Comparison of ENCODE assay signal across 17 cellular contexts in genomic region chr20:19922716-19923115, GRCh38.
"Had no signal": no experiment of that assay in that cellular context is flagged by ENCODE, and none has a peak within 500 bp of the region (broad histone marks: within the 10 kb centered on the region; RNA-seq: fewer than 3 reads in every experiment).

No MANE protein-coding gene starts in this region.

- H3K4me3 ChIP-seq: ascending aorta, mucosa of descending colon, SK-N-MC, smooth muscle cell, suprapubic skin had no signal

- H3K4me2 ChIP-seq: smooth muscle cell had no signal

- H3K36me3 ChIP-seq: ascending aorta, breast epithelium, suprapubic skin had no signal

- H3K27me3 ChIP-seq: ascending aorta, breast epithelium, suprapubic skin had no signal

- H3K9me3 ChIP-seq: ascending aorta, breast epithelium, mucosa of descending colon, suprapubic skin had no signal

- H3K27ac ChIP-seq: ascending aorta, SK-N-MC, suprapubic skin had no signal

- DNase-seq: activated CD4-positive, alpha-beta T cell treated with anti-CD3 and anti-CD28 coated beads, Interleukin-2, amount 50 U/mL, for 1 hour; activated naive CD4-positive, alpha-beta T cell treated with anti-CD3 and anti-CD28 coated beads for 36 hours; activated naive CD8-positive, alpha-beta T cell treated with anti-CD3 and anti-CD28 coated beads, Interleukin-2, amount 50 U/mL, for 24 hours; activated T-cell treated with anti-CD3 and anti-CD28 coated beads, Interleukin-2, amount 50 U/mL, for 1 hour; hypothalamus; kidney glomerular epithelial cell; mucosa of descending colon; naive thymus-derived CD4-positive, alpha-beta T cell; T-cell; T-helper 9 cell had no signal

- ATAC-seq: activated CD4-positive, CD25-positive, alpha-beta regulatory T cell treated with anti-CD3 and anti-CD28 coated beads, Interleukin-2, amount 50 U/mL, for 24 hours; activated naive CD8-positive, alpha-beta T cell treated with anti-CD3 and anti-CD28 coated beads, Interleukin-2, amount 50 U/mL, for 24 hours; esophagus mucosa; mucosa of descending colon; naive thymus-derived CD4-positive, alpha-beta T cell; T-cell had no signal
